9 cellular contexts compared by ENCODE assay signal in the genomic region with DNA sequence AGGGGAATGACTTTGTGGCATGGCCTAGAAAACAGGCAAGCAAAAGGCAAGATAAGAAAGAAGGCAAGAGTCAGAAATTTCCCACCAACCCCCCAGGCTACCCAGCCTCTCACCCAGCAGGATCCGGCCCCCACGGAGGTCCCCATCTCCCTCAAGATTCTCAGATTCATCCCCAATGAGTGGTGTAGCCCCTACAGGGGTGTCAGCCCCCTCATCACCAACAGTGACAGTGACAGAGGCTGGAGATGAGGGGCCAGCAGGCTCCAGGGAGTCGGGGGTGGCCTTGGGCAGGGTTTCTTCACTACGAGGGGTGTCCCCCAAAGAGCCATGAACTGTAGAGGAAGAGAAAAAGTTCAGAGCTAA. TPM values are rescaled to one million over a fixed set of nuclear protein-coding genes. Genes with fewer than 3 reads are reported as not detected.
DNase-seq lines count a peak whose midpoint lies in the region; TF ChIP-seq lines count a peak whose summit lies in the region.
"Had no signal": no experiment of that assay in that cellular context is flagged by ENCODE, and none has a peak within 500 bp of the region (broad histone marks: within the 10 kb centered on the region; RNA-seq: fewer than 3 reads in every experiment).

No MANE protein-coding gene starts in this region.

- H3K4me3 ChIP-seq in BE2C (ENCODE audit: low read depth, low read length): peak overlapping the region; percentile 99
- H3K4me3 ChIP-seq in MG63: peak overlapping the region; percentile 73
- H3K4me3 ChIP-seq in dorsolateral prefrontal cortex: peak overlapping the region; percentile 68 to 99 (median 88)

- H3K27ac ChIP-seq in dorsolateral prefrontal cortex: peak overlapping the region; percentile 8 to 98 (median 93)

- TF ChIP-seq CTCF in BE2C (IDR thresholded peaks at IDR 0.05; ENCODE audit: low read depth, low read length) (no peak), dorsolateral prefrontal cortex (IDR thresholded peaks at IDR 0.05 in 54 of 56, conservative IDR thresholded peaks at IDR 0.05 in 2 of 56; ENCODE audit: low read depth in 1 of 56, partially characterized antibody in 56 of 56) (no peak), nephron progenitor cell (IDR thresholded peaks at IDR 0.05) (no peak)

- intact Hi-C loops in dorsolateral prefrontal cortex (cut with DNase I): loop anchor here (2.0 to 5.0 kb wide), 4 partner anchors 34 to 349 kb away; partner anchors contain the start of genes NEU1 (in 2 of the 2), ATP6V1G2 (in 1 of the 2), CSNK2B (in 1 of the 2) and LY6G5B (in 1 of the 2)

- H3K36me3 ChIP-seq in BE2C (peaks cover 33% of the 10 kb centered on the region), MG63 (peaks cover 6% of the 10 kb centered on the region)

- peak overlapping the region; percentile 71 for H3K27ac Mint-ChIP-seq in nephron progenitor cell

- H3K9me3 Mint-ChIP-seq in nephron progenitor cell: no peaks in the 10 kb centered on the region

- no peaks in the 10 kb centered on the region for H3K9me3 ChIP-seq in BE2C
- H3K9me3 ChIP-seq in MG63: no peaks in the 10 kb centered on the region

- H3K4me1 Mint-ChIP-seq in nephron progenitor cell: peaks cover 59% of the 10 kb centered on the region

- peaks cover 2% of the 10 kb centered on the region; the same call in 1 of the 2 replicates for H3K4me1 ChIP-seq in BE2C

- peak overlapping the region; percentile 90 for H3K4me3 Mint-ChIP-seq in nephron progenitor cell

- H3K27me3 Mint-ChIP-seq in nephron progenitor cell (ENCODE audit: low read depth, poor library complexity): peaks cover 3% of the 10 kb centered on the region

- peaks cover 48% of the 10 kb centered on the region for H3K36me3 Mint-ChIP-seq in nephron progenitor cell (ENCODE audit: low read depth)

- DNase-seq in BE2C (no peak), MG63 (no peak), dorsolateral prefrontal cortex (no peak), nephron progenitor cell (no peak), medulla oblongata (ENCODE audit: extremely low spot score) (no peak), NCI-H187 (lab: John Stamatoyannopoulos, UW) (no peak), NCI-H526 treated with DMSO at 0.1 percent for 48 hours (lab: John Stamatoyannopoulos, UW) (no peak), OCI-M1 (lab: John Stamatoyannopoulos, UW) (no peak)
- DNase-seq: NCI-H2107 had no signal

- H3K27me3 ChIP-seq in BE2C (no peaks in the 10 kb centered on the region), MG63 (no peaks in the 10 kb centered on the region), dorsolateral prefrontal cortex (no peaks in the 10 kb centered on the region)

RNA-seq across cellular contexts. Expression of gene EHMT2, which starts 1.0 kb away (rescaled TPM):
- polyA plus RNA-seq in BE2C (2012; ENCODE audit: insufficient read depth, insufficient read length, low read depth): 122 TPM
- total RNA-seq in MG63 (2014; rRNA removed; shearing (Covaris generic); ENCODE audit: low replicate concordance): 30.4 and 38.9 TPM in 2 replicates
- 100 to 1,000 TPM in 8 of 120 experiments, 10 to 100 TPM in 112; 63.4 to 111 (median 85.5) TPM for total RNA-seq in dorsolateral prefrontal cortex

RNA-seq across cellular contexts. Expression of gene ZBTB12, which starts 5.4 kb away (rescaled TPM):
- polyA plus RNA-seq in BE2C (2012; ENCODE audit: insufficient read depth, insufficient read length, low read depth): 42.9 TPM
- 0.67 and 9.3 TPM in 2 replicates for total RNA-seq in MG63 (2014; rRNA removed; shearing (Covaris generic); ENCODE audit: low replicate concordance)
- total RNA-seq in dorsolateral prefrontal cortex: 10 to 100 TPM in 15 of 120 experiments, 1 to 10 TPM in 105; 3.7 to 13.7 (median 7.6) TPM

RNA-seq across cellular contexts. Expression of gene SLC44A4, which starts 17.7 kb away (rescaled TPM):
- polyA plus RNA-seq in BE2C (2012; ENCODE audit: insufficient read depth, insufficient read length, low read depth): not detected
- not detected in 2 replicates for total RNA-seq in MG63 (2014; rRNA removed; shearing (Covaris generic); ENCODE audit: low replicate concordance)
- total RNA-seq in dorsolateral prefrontal cortex: 1 to 10 TPM in 1 of 120 experiments, under 1 TPM in 4, not detected in 115; 0.18 to 1.7 (median 0.26) TPM

RNA-seq across cellular contexts. Expression of gene C2, which starts 31.0 kb away (rescaled TPM):
- 2.9 TPM for polyA plus RNA-seq in BE2C (2012; ENCODE audit: insufficient read depth, insufficient read length, low read depth)
- 0.13 and 0.20 TPM in 2 replicates for total RNA-seq in MG63 (2014; rRNA removed; shearing (Covaris generic); ENCODE audit: low replicate concordance)
- 10 to 100 TPM in 19 of 120 experiments, 1 to 10 TPM in 101; 3.0 to 17.0 (median 6.9) TPM for total RNA-seq in dorsolateral prefrontal cortex

RNA-seq across cellular contexts. Expression of gene NEU1, which starts 33.9 kb away (rescaled TPM):
- polyA plus RNA-seq in BE2C (2012; ENCODE audit: insufficient read depth, insufficient read length, low read depth): 87.4 TPM
- 11.7 and 14.6 TPM in 2 replicates for total RNA-seq in MG63 (2014; rRNA removed; shearing (Covaris generic); ENCODE audit: low replicate concordance)
- 10 to 100 TPM; 16.0 to 38.4 (median 27.6) TPM for total RNA-seq in dorsolateral prefrontal cortex
